11 cellular contexts compared by ENCODE assay signal in the genomic region with DNA sequence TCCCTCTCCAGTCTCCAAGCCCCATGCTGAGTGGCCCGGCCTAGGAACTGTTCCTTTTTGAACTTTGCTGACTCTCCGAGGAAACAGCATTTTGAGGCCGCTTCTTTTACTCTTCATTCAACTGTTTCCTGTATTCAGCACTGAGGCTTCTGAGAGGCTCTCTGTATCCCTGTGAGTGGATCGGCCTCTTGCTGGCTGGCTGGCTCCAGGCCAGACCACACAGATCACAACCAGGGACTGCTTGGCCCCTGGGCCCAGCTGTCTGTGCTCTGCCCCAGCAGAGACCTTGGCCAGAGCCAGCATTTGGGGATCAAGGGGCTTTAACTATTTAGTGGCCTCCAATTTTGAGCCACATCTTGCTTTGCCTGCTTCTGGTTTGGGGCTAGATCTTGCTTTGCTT.
DNase-seq lines count a peak whose midpoint lies in the region; ATAC-seq and TF ChIP-seq lines count a peak whose summit lies in the region.
"Had no signal": no experiment of that assay in that cellular context is flagged by ENCODE, and none has a peak within 500 bp of the region (broad histone marks: within the 10 kb centered on the region; RNA-seq: fewer than 3 reads in every experiment).

No MANE protein-coding gene starts in this region.

- no peaks in the 10 kb centered on the region for H3K36me3 Mint-ChIP-seq in CD8-positive, alpha-beta memory T cell
- peaks cover 0 to 4% of the 10 kb centered on the region in 2 donors for H3K36me3 Mint-ChIP-seq in activated naive CD4-positive, alpha-beta T cell treated with anti-CD3 and anti-CD28 coated beads, Interleukin-2, amount 50 U/mL, for 72 hours

- no peak for TF ChIP-seq CTCF in choroid plexus epithelial cell (conservative IDR thresholded peaks at IDR 0.05; ENCODE audit: low read depth, low read length)

- peak overlapping the region; percentile 42 for H2AFZ ChIP-seq in neuron (ENCODE audit: low read depth, low read length)

- POLR2A ChIA-PET in HEK293T (lab: Yijun Ruan, JAX), result no interaction called here
- POLR2A ChIA-PET in CD8-positive, alpha-beta memory T cell (lab: Charles Lee), result no interaction called here

- H3K4me3 ChIP-seq in choroid plexus epithelial cell (ENCODE audit: low read depth, low read length) (no peak overlapping the region), neuron (ENCODE audit: low read length) (no peak overlapping the region)
- no peak overlapping the region for H3K4me3 ChIP-seq in CD8-positive, alpha-beta memory T cell (ENCODE audit: low read length)
- H3K4me3 ChIP-seq: ascending aorta had no signal

- ATAC-seq in activated naive CD4-positive, alpha-beta T cell treated with anti-CD3 and anti-CD28 coated beads, Interleukin-2, amount 50 U/mL, for 72 hours, result no peak
- ATAC-seq in GM18502 (IDR thresholded peaks at IDR 0.05; ENCODE audit: poor library complexity, unreplicated experiment), result no peak

- H3K4me1 Mint-ChIP-seq in CD8-positive, alpha-beta memory T cell, result peaks cover 3 to 10% (median 5%) of the 10 kb centered on the region in 3 donors

- no peak overlapping the region for H3K27ac Mint-ChIP-seq in CD8-positive, alpha-beta memory T cell
- no peak overlapping the region for H3K27ac Mint-ChIP-seq in activated naive CD4-positive, alpha-beta T cell treated with anti-CD3 and anti-CD28 coated beads, Interleukin-2, amount 50 U/mL, for 72 hours

- peaks cover 4% of the 10 kb centered on the region for H3K9me3 ChIP-seq in neuron (ENCODE audit: low read length)
- H3K9me3 ChIP-seq in CD8-positive, alpha-beta memory T cell (ENCODE audit: low read length), result no peaks in the 10 kb centered on the region
- H3K9me3 ChIP-seq: ascending aorta had no signal

- H3K4me1 ChIP-seq in neuron (ENCODE audit: insufficient read depth, low read length), result peaks cover 2% of the 10 kb centered on the region
- no peaks in the 10 kb centered on the region for H3K4me1 ChIP-seq in CD8-positive, alpha-beta memory T cell (ENCODE audit: insufficient read depth, low read length)
- H3K4me1 ChIP-seq: ascending aorta had no signal

- H3K4me3 Mint-ChIP-seq in CD8-positive, alpha-beta memory T cell, result no peak overlapping the region

- peaks cover 7 to 12% of the 10 kb centered on the region in 2 donors for H3K27me3 Mint-ChIP-seq in CD8-positive, alpha-beta memory T cell

- H3K9me3 Mint-ChIP-seq in CD8-positive, alpha-beta memory T cell, result peaks cover 0 to 3% (median 0%) of the 10 kb centered on the region in 5 donors
- peaks cover 0 to 10% of the 10 kb centered on the region in 2 donors for H3K9me3 Mint-ChIP-seq in activated naive CD4-positive, alpha-beta T cell treated with anti-CD3 and anti-CD28 coated beads, Interleukin-2, amount 50 U/mL, for 72 hours

- CTCF ChIA-PET in HEK293T (lab: Yijun Ruan, JAX), result no interaction called here
- CTCF ChIA-PET in CD8-positive, alpha-beta memory T cell (lab: Charles Lee), result no interaction called here

- H3K27me3 ChIP-seq in neuron (ENCODE audit: insufficient read depth, low read length), result no peaks in the 10 kb centered on the region
- H3K27me3 ChIP-seq in CD8-positive, alpha-beta memory T cell (ENCODE audit: insufficient read depth, low read length, poor library complexity, severe bottlenecking), result no peaks in the 10 kb centered on the region
- H3K27me3 ChIP-seq: ascending aorta had no signal

- H3K36me3 ChIP-seq in neuron (ENCODE audit: insufficient read depth, low read length), result no peaks in the 10 kb centered on the region
- no peaks in the 10 kb centered on the region for H3K36me3 ChIP-seq in CD8-positive, alpha-beta memory T cell (ENCODE audit: insufficient read depth, low read length)
- H3K36me3 ChIP-seq: ascending aorta had no signal

- DNase-seq in EL, result peak; percentile 34
- peak; percentile 12 for DNase-seq in NCI-H2107 treated with DMSO at 0.1 percent for 48 hours (lab: John Stamatoyannopoulos, UW; ENCODE audit: unreplicated experiment)
- peak; percentile 84 for DNase-seq in choroid plexus epithelial cell (ENCODE audit: low read depth)
- no peak for DNase-seq in HEK293T (ENCODE audit: extremely low spot score)
- DNase-seq in CD8-positive, alpha-beta memory T cell, result no peak
- DNase-seq in activated naive CD4-positive, alpha-beta T cell treated with anti-CD3 and anti-CD28 coated beads, Interleukin-2, amount 50 U/mL, for 72 hours (ENCODE audit: low spot score in 2 of 2), result no peak
- DNase-seq: GF-D8; stimulated activated CD8-positive, alpha-beta memory T cell treated with anti-CD3 and anti-CD28 coated beads, Interleukin-4, amount 100 ng/mL, for 48 hours had no signal

- H3K27ac ChIP-seq in CD8-positive, alpha-beta memory T cell (ENCODE audit: low read depth, low read length), result no peak overlapping the region
- H3K27ac ChIP-seq: ascending aorta had no signal

TF ChIP-seq in HEK293T, 16 proteins besides CTCF, POLR2A, EP300 and RAD21:
- TF ChIP-seq SUZ12 (IDR thresholded peaks at IDR 0.05), result no peak
- TF ChIP-seq TARDBP (IDR thresholded peaks at IDR 0.05), result no peak

Comparison
In these comparisons a context has a peak if more than half of its experiments do, and no peak if none do; other contexts are left out.
1. DNase-seq: peak in EL (single experiment), NCI-H2107 treated with DMSO at 0.1 percent for 48 hours (single experiment) and choroid plexus epithelial cell (single experiment); none in HEK293T (single experiment), CD8-positive, alpha-beta memory T cell (0 of 5) and activated naive CD4-positive, alpha-beta T cell treated with anti-CD3 and anti-CD28 coated beads, Interleukin-2, amount 50 U/mL, for 72 hours (0 of 2).